Comparison of ENCODE assay signal across 13 cellular contexts in the genomic region with DNA sequence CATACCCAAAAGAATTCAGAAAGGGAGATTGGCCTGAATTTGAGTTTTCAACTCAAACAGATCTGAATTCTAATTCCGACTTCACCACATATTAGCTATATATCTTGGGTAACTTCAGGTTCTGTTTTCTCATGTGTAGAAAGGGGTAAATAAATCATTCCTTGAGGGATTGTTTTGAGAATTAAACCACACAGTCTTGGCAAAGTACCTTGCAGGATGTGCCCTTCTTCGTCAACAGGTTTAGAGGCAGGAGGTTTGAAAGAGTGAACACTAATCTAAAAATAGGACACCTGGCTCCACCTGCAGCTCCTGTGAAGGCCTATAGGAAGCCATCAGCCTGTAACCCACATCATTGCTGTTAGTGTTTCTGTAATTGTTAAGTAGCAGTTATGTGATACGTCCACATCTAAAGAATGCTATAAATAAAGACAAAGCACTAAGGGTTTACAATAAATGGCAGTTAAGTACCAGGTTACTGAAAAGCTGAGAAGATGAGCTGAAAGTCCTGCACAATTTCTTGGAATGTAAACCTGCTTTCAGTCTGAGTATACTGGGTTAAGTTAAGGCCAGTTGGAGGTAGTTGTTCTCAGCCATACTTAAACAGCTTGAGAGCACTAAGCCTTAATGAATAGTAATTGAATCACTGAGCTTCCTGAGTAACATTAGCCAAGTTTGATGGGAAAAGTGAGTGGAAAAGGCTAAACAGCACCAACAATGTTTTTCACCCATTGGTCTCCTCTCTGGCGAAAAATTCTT. TPM values are rescaled to one million over a fixed set of nuclear protein-coding genes. Genes with fewer than 3 reads are reported as not detected.
DNase-seq lines count a peak whose midpoint lies in the region; ATAC-seq, FAIRE-seq and TF ChIP-seq lines count a peak whose summit lies in the region.
"Had no signal": no experiment of that assay in that cellular context is flagged by ENCODE, and none has a peak within 500 bp of the region (broad histone marks: within the 10 kb centered on the region; RNA-seq: fewer than 3 reads in every experiment).

No MANE protein-coding gene starts in this region.

- 67% methylated on average over 4 of the region's 4 CpGs for WGBS in urinary bladder

- TF ChIP-seq CTCF in left ventricle myocardium inferior (IDR thresholded peaks at IDR 0.05; ENCODE audit: borderline replicate concordance) (no peak), astrocyte (IDR thresholded peaks at IDR 0.05; ENCODE audit: insufficient read depth, low read depth, low read length) (no peak), mesothelial cell of epicardium (IDR thresholded peaks at IDR 0.05; ENCODE audit: unreplicated experiment) (no peak), GM20000 (IDR thresholded peaks at IDR 0.05; ENCODE audit: extremely low read depth, missing control alignments) (no peak)

- H3K27me3 Mint-ChIP-seq in astrocyte (ENCODE audit: low read depth, unreplicated experiment) (no peaks in the 10 kb centered on the region), mesothelial cell of epicardium (ENCODE audit: low read depth) (no peaks in the 10 kb centered on the region)
- H3K27me3 Mint-ChIP-seq: activated B cell treated with CpG ODN at 0.5 μM for 24 hours; CD4-positive, alpha-beta T cell; stimulated activated naive CD8-positive, alpha-beta T cell treated with anti-CD3 and anti-CD28 coated beads, Interleukin-15, Interleukin-2, amounts not matched to agents 100 ng/mL and 50 ng/mL, for 24 hours had no signal

- H3K4me3 ChIP-seq in left ventricle myocardium inferior = peak overlapping the region; percentile 63
- peak overlapping the region; percentile 82 for H3K4me3 ChIP-seq in astrocyte (ENCODE audit: insufficient read depth, low read depth, low read length)
- H3K4me3 ChIP-seq in urinary bladder (ENCODE audit: low read depth, low read length) = no peak overlapping the region
- H3K4me3 ChIP-seq in Karpas-422 (ENCODE audit: low read length) = no peak overlapping the region

- FAIRE-seq in astrocyte (lab: Jason Lieb, UNC) = peak; percentile 56

- H3K27ac ChIP-seq in left ventricle myocardium inferior (replicated peaks) = peak overlapping the region; percentile 82
- peak overlapping the region; percentile 70 for H3K27ac ChIP-seq in astrocyte (ENCODE audit: low read depth, low read length)
- H3K27ac ChIP-seq in urinary bladder (ENCODE audit: low read depth) = peak overlapping the region; percentile 35
- H3K27ac ChIP-seq in Karpas-422 (ENCODE audit: low read length) = no peak overlapping the region

- H3K4me1 ChIP-seq in left ventricle myocardium inferior (no peaks in the 10 kb centered on the region), astrocyte (ENCODE audit: insufficient read depth, low read length) (peaks cover 70% of the 10 kb centered on the region), urinary bladder (ENCODE audit: insufficient read depth) (no peaks in the 10 kb centered on the region), Karpas-422 (ENCODE audit: low read length) (no peaks in the 10 kb centered on the region)

- H3K27ac Mint-ChIP-seq in astrocyte (ENCODE audit: unreplicated experiment) (peak overlapping the region; percentile 35), mesothelial cell of epicardium (peak overlapping the region; percentile 97)
- H3K27ac Mint-ChIP-seq: activated B cell treated with CpG ODN at 0.5 μM for 24 hours; activated naive CD4-positive, alpha-beta T cell treated with anti-CD3 and anti-CD28 coated beads, Interleukin-2, amount 10 ng/mL, durations not matched to agents 7 days and 5 days; CD4-positive, alpha-beta T cell; stimulated activated naive CD8-positive, alpha-beta T cell treated with anti-CD3 and anti-CD28 coated beads, Interleukin-15, Interleukin-2, amounts not matched to agents 100 ng/mL and 50 ng/mL, for 24 hours had no signal

- peaks cover 50% of the 10 kb centered on the region for H3K4me1 Mint-ChIP-seq in astrocyte (ENCODE audit: low read depth, unreplicated experiment)
- peaks cover 67% of the 10 kb centered on the region for H3K4me1 Mint-ChIP-seq in mesothelial cell of epicardium

- DNase-seq in left ventricle myocardium inferior (no peak), left ventricle myocardium superior (no peak), astrocyte (ENCODE audit: low read depth) (no peak), mesothelial cell of epicardium (ENCODE audit: low spot score in 2 of 2, unreplicated experiment in 2 of 2) (no peak), Karpas-422 (no peak), mesenteric fat pad (ENCODE audit: low spot score) (no peak), GM20000 (ENCODE audit: low spot score) (no peak)
- DNase-seq: activated B cell treated with CpG ODN at 0.5 μM for 24 hours; activated naive CD4-positive, alpha-beta T cell treated with anti-CD3 and anti-CD28 coated beads, Interleukin-2, amount 10 ng/mL, durations not matched to agents 7 days and 5 days; CD4-positive, alpha-beta T cell; left lung had no signal

- H3K36me3 ChIP-seq in left ventricle myocardium inferior = no peaks in the 10 kb centered on the region
- no peaks in the 10 kb centered on the region for H3K36me3 ChIP-seq in astrocyte (ENCODE audit: insufficient read depth, low read length)
- no peaks in the 10 kb centered on the region for H3K36me3 ChIP-seq in urinary bladder (ENCODE audit: insufficient read depth)
- H3K36me3 ChIP-seq in Karpas-422 (ENCODE audit: insufficient read depth, low read length) = no peaks in the 10 kb centered on the region
- H3K36me3 ChIP-seq: left lung had no signal

- H4K20me1 ChIP-seq in astrocyte (ENCODE audit: insufficient read depth, low read length) (peaks cover 18% of the 10 kb centered on the region), Karpas-422 (ENCODE audit: insufficient read depth, low read depth, low read length) (no peaks in the 10 kb centered on the region)

- peaks cover 10% of the 10 kb centered on the region for H3K27me3 ChIP-seq in left ventricle myocardium inferior (ENCODE audit: low read depth)
- no peaks in the 10 kb centered on the region for H3K27me3 ChIP-seq in astrocyte (ENCODE audit: insufficient read depth, low read length)
- H3K27me3 ChIP-seq in Karpas-422 (ENCODE audit: low read length) = no peaks in the 10 kb centered on the region
- H3K27me3 ChIP-seq: left lung had no signal

- H3K9me2 ChIP-seq in Karpas-422 (replicated peaks; ENCODE audit: insufficient read depth, low read length) = no peaks in the 10 kb centered on the region

- H3K9ac ChIP-seq in astrocyte (ENCODE audit: low read length) (peak overlapping the region; percentile 69), Karpas-422 (ENCODE audit: low read length) (no peak overlapping the region)

- intact Hi-C loops in left ventricle myocardium inferior (cut with micrococcal nuclease) = no loop called here
- intact Hi-C loops in left ventricle myocardium superior (cut with micrococcal nuclease) = no loop called here

- H2AFZ ChIP-seq in astrocyte (ENCODE audit: low read depth, low read length) (no peak overlapping the region), Karpas-422 (ENCODE audit: low read length) (no peak overlapping the region)

- H3K9me3 ChIP-seq in left ventricle myocardium inferior (replicated peaks) (no peaks in the 10 kb centered on the region), astrocyte (ENCODE audit: insufficient read depth, low read depth, low read length) (no peaks in the 10 kb centered on the region), Karpas-422 (ENCODE audit: low read length) (no peaks in the 10 kb centered on the region)
- H3K9me3 ChIP-seq: left lung had no signal

- ATAC-seq in left ventricle myocardium superior = no peak

- H3K9me3 Mint-ChIP-seq in astrocyte (ENCODE audit: unreplicated experiment) (no peaks in the 10 kb centered on the region), mesothelial cell of epicardium (no peaks in the 10 kb centered on the region)
- H3K9me3 Mint-ChIP-seq: activated B cell treated with CpG ODN at 0.5 μM for 24 hours; activated naive CD4-positive, alpha-beta T cell treated with anti-CD3 and anti-CD28 coated beads, Interleukin-2, amount 10 ng/mL, durations not matched to agents 7 days and 5 days; CD4-positive, alpha-beta T cell; stimulated activated naive CD8-positive, alpha-beta T cell treated with anti-CD3 and anti-CD28 coated beads, Interleukin-15, Interleukin-2, amounts not matched to agents 100 ng/mL and 50 ng/mL, for 24 hours had no signal

- H3K4me2 ChIP-seq in astrocyte (ENCODE audit: low read length) (peak overlapping the region; percentile 88), Karpas-422 (ENCODE audit: low read depth, low read length, poor library complexity, severe bottlenecking) (no peak overlapping the region)

- peak overlapping the region; percentile 73 for H3K4me3 Mint-ChIP-seq in astrocyte (ENCODE audit: unreplicated experiment)
- peak overlapping the region; percentile 56 for H3K4me3 Mint-ChIP-seq in mesothelial cell of epicardium
- H3K4me3 Mint-ChIP-seq: activated B cell treated with CpG ODN at 0.5 μM for 24 hours; activated naive CD4-positive, alpha-beta T cell treated with anti-CD3 and anti-CD28 coated beads, Interleukin-2, amount 10 ng/mL, durations not matched to agents 7 days and 5 days; CD4-positive, alpha-beta T cell; stimulated activated naive CD8-positive, alpha-beta T cell treated with anti-CD3 and anti-CD28 coated beads, Interleukin-15, Interleukin-2, amounts not matched to agents 100 ng/mL and 50 ng/mL, for 24 hours had no signal

- H3K79me2 ChIP-seq in astrocyte (ENCODE audit: insufficient read depth, low read length) (peaks cover 93% of the 10 kb centered on the region), Karpas-422 (ENCODE audit: low read length) (no peaks in the 10 kb centered on the region)

- H3K36me3 Mint-ChIP-seq in astrocyte (ENCODE audit: low read depth, unreplicated experiment) (peaks cover 6% of the 10 kb centered on the region), mesothelial cell of epicardium (peaks cover 2% of the 10 kb centered on the region)
- H3K36me3 Mint-ChIP-seq: activated naive CD4-positive, alpha-beta T cell treated with anti-CD3 and anti-CD28 coated beads, Interleukin-2, amount 10 ng/mL, durations not matched to agents 7 days and 5 days had no signal

RNA-seq across cellular contexts. Expression of a gene that starts 6.0 kb away (rescaled TPM):
- 171 TPM for total RNA-seq in left ventricle myocardium inferior
- total RNA-seq in left ventricle myocardium superior = 80.0 TPM
- 272 and 333 TPM in 2 replicates for total RNA-seq in astrocyte
- 126 to 134 TPM (median 133 TPM) in 3 replicates for total RNA-seq in mesothelial cell of epicardium
- total RNA-seq in urinary bladder = 128 TPM
- 62.3 TPM for polyA plus RNA-seq in urinary bladder
- total RNA-seq in Karpas-422 (2014; rRNA removed; shearing (Covaris generic); ENCODE audit: low replicate concordance) = 0.11 TPM in 1 of 2 replicates, not detected in the other
- total RNA-seq in mesenteric fat pad = 426 TPM
- total RNA-seq: activated B cell treated with CpG ODN at 0.5 μM for 24 hours; CD4-positive, alpha-beta T cell had no signal

Comparison
In these comparisons a context has a peak if more than half of its experiments do, and no peak if none do; other contexts are left out.
1. H3K4me3 ChIP-seq: peak in left ventricle myocardium inferior (single experiment) and astrocyte (single experiment); none in urinary bladder (single experiment) and Karpas-422 (single experiment).
2. RNA of a gene that starts 6.0 kb away (total RNA-seq): 426 TPM in mesenteric fat pad (single experiment), 272 to 333 TPM in astrocyte, 171 TPM in left ventricle myocardium inferior (single experiment), 126 to 134 TPM in mesothelial cell of epicardium, 128 TPM in urinary bladder (single experiment) and 80.0 TPM in left ventricle myocardium superior (single experiment); 0.11 TPM in Karpas-422; every median in the first group is over 10 times any median in the second.